ENCODE assay signal across 8 cellular contexts in the genomic region with DNA sequence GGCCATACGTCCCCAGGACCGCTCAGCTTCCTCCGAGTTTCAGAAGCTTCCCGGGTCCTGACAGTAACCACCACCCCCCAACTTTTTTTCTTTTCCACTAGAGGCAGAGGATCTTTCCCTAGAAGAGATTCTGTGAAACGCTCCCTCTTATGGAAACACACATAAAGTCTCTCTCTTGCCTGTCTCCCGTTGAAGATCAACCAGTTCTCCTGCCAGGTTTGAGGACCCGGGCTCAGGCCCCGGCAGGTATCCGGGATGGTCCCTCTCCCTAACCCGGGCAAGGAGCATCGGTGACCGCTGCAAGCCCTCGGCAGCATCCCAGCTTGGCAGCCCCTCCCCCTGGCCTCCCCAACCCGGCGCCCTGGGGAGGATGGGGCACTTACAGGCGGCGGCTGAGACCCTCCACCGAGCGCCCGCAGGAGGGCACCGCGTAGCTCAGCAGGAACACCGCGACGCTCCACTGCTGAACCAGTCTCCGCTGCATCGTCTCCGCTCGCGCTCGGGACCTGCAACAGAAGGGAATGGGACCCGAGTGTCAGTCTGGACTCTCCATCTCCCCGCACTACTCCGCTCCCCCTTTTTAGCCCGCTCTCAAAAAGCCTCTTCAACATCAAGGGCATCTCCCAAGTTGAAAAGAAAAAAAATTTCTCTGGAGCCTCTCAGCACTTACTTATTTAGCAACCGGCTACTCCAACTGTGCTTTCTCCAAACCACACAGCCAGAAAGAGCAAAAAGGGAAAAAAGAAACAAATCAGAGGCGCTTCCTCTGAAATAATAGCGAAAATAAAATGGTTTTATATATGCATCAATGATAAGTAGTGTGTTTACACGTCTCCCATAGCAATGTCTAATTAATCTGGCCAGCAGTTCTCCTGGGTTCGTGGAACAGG. TPM values are rescaled to one million over a fixed set of nuclear protein-coding genes. Genes with fewer than 3 reads are reported as not detected.
A peak's percentile ranks its signal among the peaks of the same experiment; 100 is the strongest.
DNase-seq lines count a peak whose midpoint lies in the region; ATAC-seq and TF ChIP-seq lines count a peak whose summit lies in the region.

No MANE protein-coding gene starts in this region.

- H3K9me3 ChIP-seq in HCT116 (ENCODE audit: control insufficient read depth in 1 of 2, insufficient read depth in 1 of 2, low read depth in 1 of 2, low read length in 2 of 2) = no peaks in the 10 kb centered on the region
- H3K9me3 ChIP-seq in ovary = no peaks in the 10 kb centered on the region

- H3K79me2 ChIP-seq in HCT116 (ENCODE audit: insufficient read depth, low read length) = no peaks in the 10 kb centered on the region

- H2AFZ ChIP-seq in HCT116 (ENCODE audit: low read depth, low read length, poor library complexity, severe bottlenecking) = peak overlapping the region; percentile 98

- no TSS peak for BruUV-seq in HCT116 (replicated peaks; lab: Mats Ljungman, UMichigan)

- H3K4me1 ChIP-seq in HCT116 (ENCODE audit: control insufficient read depth in 1 of 2, insufficient read depth in 2 of 2, low read length in 2 of 2) = peaks cover 17 to 43% of the 10 kb centered on the region in 2 experiments
- H3K4me1 ChIP-seq in ovary (ENCODE audit: insufficient read depth) = peaks cover 1% of the 10 kb centered on the region

- DNase-seq in AG10803 (ENCODE audit: low read depth) = no peak
- DNase-seq in HCT116 (ENCODE audit: low read depth, low spot score) = no peak
- DNase-seq in activated CD4-positive, alpha-beta memory T cell treated with anti-CD3 and anti-CD28 coated beads for 36 hours = no peak
- DNase-seq in globus pallidus (ENCODE audit: low spot score) = peak; percentile 16
- peak in 2 of 5 donors; percentile 19 to 25 for DNase-seq in ovary
- DNase-seq in NK-92 (lab: John Stamatoyannopoulos, UW; ENCODE audit: unreplicated experiment) = no peak
- DNase-seq in NCI-H510A (lab: John Stamatoyannopoulos, UW) = no peak

- peak overlapping the region; percentile 39; the same call in 1 of the 2 replicates for H3K9ac ChIP-seq in HCT116 (ENCODE audit: low read length)

- H3K9me3 Mint-ChIP-seq in activated CD4-positive, alpha-beta memory T cell treated with anti-CD3 and anti-CD28 coated beads for 36 hours = no peaks in the 10 kb centered on the region

- TF ChIP-seq CTCF in AG10803 (conservative IDR thresholded peaks at IDR 0.05; ENCODE audit: low read length) = peak; percentile 47
- TF ChIP-seq CTCF in HCT116 (IDR thresholded peaks at IDR 0.05 in 2 of 3, conservative IDR thresholded peaks at IDR 0.05 in 1 of 3; ENCODE audit: borderline replicate concordance in 1 of 3, insufficient read depth in 1 of 3, low read depth in 2 of 3, low read length in 2 of 3) = no peak
- no peak for TF ChIP-seq CTCF in ovary (IDR thresholded peaks at IDR 0.05)

- H3K9me2 ChIP-seq in HCT116 (ENCODE audit: insufficient read depth) = no peaks in the 10 kb centered on the region

- H3K4me3 ChIP-seq in AG10803 (ENCODE audit: low read length) = peak overlapping the region; percentile 68
- H3K4me3 ChIP-seq in HCT116 (replicated peaks in 1 of 2; ENCODE audit: low read depth in 1 of 2, low read length in 2 of 2) = peak overlapping the region; percentile 49 to 60
- H3K4me3 ChIP-seq in ovary = peak overlapping the region; percentile 40

- ATAC-seq in HCT116 = no peak; the same call in 1 of the 2 replicates
- no peak for ATAC-seq in HG02938 (IDR thresholded peaks at IDR 0.05; ENCODE audit: unreplicated experiment)

- CTCF ChIA-PET in HCT116 (lab: Charles Lee) = interaction anchor here (1.6 kb wide), 1 partner anchor 202 kb away, joined by 5 read pairs; no protein-coding TSS in a partner anchor
- CTCF ChIA-PET in activated CD4-positive, alpha-beta memory T cell treated with anti-CD3 and anti-CD28 coated beads for 36 hours (lab: Charles Lee) = interaction anchor here (0.8 to 1.8 kb wide), 4 partner anchors 20 to 280 kb away, joined by 3 to 4 read pairs (median 3); no protein-coding TSS in a partner anchor

- 1 to 2% (median 1%) methylated on average over 38 to 40 of the region's 40 CpGs for WGBS in ovary, 3 donors

- H3K4me2 ChIP-seq in HCT116 (ENCODE audit: low read length) = peak overlapping the region; percentile 93

- peak overlapping the region; percentile 75 for H3K4me3 Mint-ChIP-seq in activated CD4-positive, alpha-beta memory T cell treated with anti-CD3 and anti-CD28 coated beads for 36 hours

- peaks cover 75% of the 10 kb centered on the region for H3K27me3 Mint-ChIP-seq in activated CD4-positive, alpha-beta memory T cell treated with anti-CD3 and anti-CD28 coated beads for 36 hours

- TF ChIP-seq EP300 in ovary (IDR thresholded peaks at IDR 0.05) = no peak

- TF ChIP-seq RAD21 in HCT116 (IDR thresholded peaks at IDR 0.05; ENCODE audit: low read depth) = no peak

- POLR2A ChIA-PET in HCT116 (lab: Charles Lee) = no interaction called here
- POLR2A ChIA-PET in activated CD4-positive, alpha-beta memory T cell treated with anti-CD3 and anti-CD28 coated beads for 36 hours (lab: Charles Lee) = no interaction called here

- RAD21 ChIA-PET in HCT116 (lab: Charles Lee; ENCODE audit: low non-redundant PET in 1 of 2, low total read pairs in 2 of 2, uncharacterized antibody in 2 of 2, unreplicated experiment in 2 of 2) = no interaction called here

- H3K27ac ChIP-seq in HCT116 (ENCODE audit: low read depth, low read length) (no peak overlapping the region), ovary (no peak overlapping the region)

- H3K4me1 Mint-ChIP-seq in activated CD4-positive, alpha-beta memory T cell treated with anti-CD3 and anti-CD28 coated beads for 36 hours (ENCODE audit: low read depth) = peaks cover 28% of the 10 kb centered on the region

- H3K27ac Mint-ChIP-seq in activated CD4-positive, alpha-beta memory T cell treated with anti-CD3 and anti-CD28 coated beads for 36 hours = no peak overlapping the region

- no peak for TF ChIP-seq POLR2A in HCT116 (IDR thresholded peaks at IDR 0.05; ENCODE audit: borderline replicate concordance, extremely low read depth, insufficient read depth, insufficient read length)
- no peak for TF ChIP-seq POLR2A in ovary (IDR thresholded peaks at IDR 0.05)

- no peaks in the 10 kb centered on the region for H3K36me3 ChIP-seq in HCT116 (ENCODE audit: control insufficient read depth in 1 of 2, insufficient read depth in 2 of 2, low read length in 2 of 2)
- H3K36me3 ChIP-seq in ovary = no peaks in the 10 kb centered on the region

- intact Hi-C loops in HCT116 (cut with micrococcal nuclease) = loop anchor here (10.0 kb wide), 1 partner anchor 206 kb away; no protein-coding TSS in a partner anchor
- intact Hi-C loops in activated CD4-positive, alpha-beta memory T cell treated with anti-CD3 and anti-CD28 coated beads for 36 hours (cut with micrococcal nuclease) = no loop called here
- intact Hi-C loops in ovary (cut with DNase I) = no loop called here

- H3K27me3 ChIP-seq in HCT116 (ENCODE audit: insufficient read depth, low read length) (no peaks in the 10 kb centered on the region), ovary (no peaks in the 10 kb centered on the region)

- no peaks in the 10 kb centered on the region for H3K36me3 Mint-ChIP-seq in activated CD4-positive, alpha-beta memory T cell treated with anti-CD3 and anti-CD28 coated beads for 36 hours

- H4K20me1 ChIP-seq in HCT116 (ENCODE audit: insufficient read depth) = no peaks in the 10 kb centered on the region

TF ChIP-seq in HCT116, 20 proteins besides CTCF, POLR2A, EP300 and RAD21:
- TF ChIP-seq TCF7L2 (IDR thresholded peaks at IDR 0.05; ENCODE audit: borderline replicate concordance, extremely low read depth, insufficient read depth, insufficient read length) (no peak), CEBPB (IDR thresholded peaks at IDR 0.05; ENCODE audit: low read depth) (no peak), SIN3A (IDR thresholded peaks at IDR 0.05; ENCODE audit: low read depth) (no peak), JUND (IDR thresholded peaks at IDR 0.05) (no peak), EZH2phosphoT487 (IDR thresholded peaks at IDR 0.05; ENCODE audit: borderline replicate concordance) (no peak), SRF (IDR thresholded peaks at IDR 0.05; ENCODE audit: low read depth) (no peak)

RNA-seq across cellular contexts. Expression of gene PTHLH, which starts 3.3 kb away (rescaled TPM):
- total RNA-seq in HCT116 (2021; ENCODE audit: unreplicated experiment) (not detected), ovary (1 to 10 TPM in 3 of 7 donors, under 1 TPM in 4; 0.50 to 4.3 (median 0.72) TPM)
- polyA plus RNA-seq in HCT116 (2012) = 0.05 and 0.14 TPM in 2 replicates
- under 1 TPM in 1 of 2 experiments, not detected in 1; 0.12 TPM for total RNA-seq in activated CD4-positive, alpha-beta memory T cell treated with anti-CD3 and anti-CD28 coated beads for 36 hours
- polyA plus RNA-seq in ovary = 1 to 10 TPM in 1 of 2 donors, under 1 TPM in 1; 0.77 to 2.7 TPM
